Comparison of ENCODE assay signal across 1 cellular context in the genomic region with DNA sequence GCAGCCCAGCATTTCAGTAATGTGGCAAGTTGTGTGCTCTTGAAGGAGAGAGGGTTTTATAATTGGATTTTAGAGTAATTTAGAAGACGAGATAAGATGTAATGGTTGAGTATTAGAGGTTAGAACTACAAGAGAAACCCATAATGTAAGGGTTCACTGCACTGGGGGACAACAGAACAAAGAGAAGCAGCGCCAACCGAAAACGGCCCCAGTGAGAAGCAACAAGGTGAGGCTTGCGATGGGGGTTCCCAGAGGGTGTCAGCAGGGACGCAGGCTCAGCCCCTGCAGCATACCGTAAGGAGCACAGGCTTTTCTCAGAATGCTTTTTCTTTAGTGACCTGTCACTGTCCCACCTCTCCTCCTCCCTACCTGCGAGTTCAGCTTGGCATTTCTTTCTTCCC.
TF ChIP-seq lines count a peak whose summit lies in the region.

No MANE protein-coding gene starts in this region.

TF ChIP-seq in GM12878, 131 proteins besides CTCF, POLR2A, EP300 and RAD21 (continued from another document):
- no peak for TF ChIP-seq BMI1 (IDR thresholded peaks at IDR 0.05; ENCODE audit: borderline replicate concordance)
- no peak for TF ChIP-seq RUNX3 (IDR thresholded peaks at IDR 0.05; ENCODE audit: low read length)
- TF ChIP-seq, protein P1, sequence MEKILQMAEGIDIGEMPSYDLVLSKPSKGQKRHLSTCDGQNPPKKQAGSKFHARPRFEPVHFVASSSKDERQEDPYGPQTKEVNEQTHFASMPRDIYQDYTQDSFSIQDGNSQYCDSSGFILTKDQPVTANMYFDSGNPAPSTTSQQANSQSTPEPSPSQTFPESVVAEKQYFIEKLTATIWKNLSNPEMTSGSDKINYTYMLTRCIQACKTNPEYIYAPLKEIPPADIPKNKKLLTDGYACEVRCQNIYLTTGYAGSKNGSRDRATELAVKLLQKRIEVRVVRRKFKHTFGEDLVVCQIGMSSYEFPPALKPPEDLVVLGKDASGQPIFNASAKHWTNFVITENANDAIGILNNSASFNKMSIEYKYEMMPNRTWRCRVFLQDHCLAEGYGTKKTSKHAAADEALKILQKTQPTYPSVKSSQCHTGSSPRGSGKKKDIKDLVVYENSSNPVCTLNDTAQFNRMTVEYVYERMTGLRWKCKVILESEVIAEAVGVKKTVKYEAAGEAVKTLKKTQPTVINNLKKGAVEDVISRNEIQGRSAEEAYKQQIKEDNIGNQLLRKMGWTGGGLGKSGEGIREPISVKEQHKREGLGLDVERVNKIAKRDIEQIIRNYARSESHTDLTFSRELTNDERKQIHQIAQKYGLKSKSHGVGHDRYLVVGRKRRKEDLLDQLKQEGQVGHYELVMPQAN (conservative IDR thresholded peaks at IDR 0.05): no peak
